ENCODE assay signal across 18 cellular contexts in the genomic region with DNA sequence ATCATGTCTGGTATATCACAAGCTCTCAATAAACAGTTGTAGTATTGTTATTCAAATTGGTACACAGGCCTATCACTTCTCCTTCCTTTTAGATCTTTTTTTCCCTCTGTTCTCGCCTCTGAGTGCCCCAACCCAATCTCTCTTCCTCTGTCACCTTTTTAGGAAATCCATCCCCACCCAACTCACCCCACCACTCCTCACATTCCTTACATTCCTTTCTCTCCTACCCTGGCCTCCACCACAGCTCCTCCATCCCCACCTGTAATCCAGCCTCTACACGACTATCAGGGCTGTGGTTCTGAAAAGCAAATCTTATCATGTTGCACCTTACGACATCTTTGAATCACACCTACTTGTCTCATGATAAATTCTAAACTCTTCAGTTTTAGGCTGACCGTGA.
DNase-seq lines count a peak whose midpoint lies in the region; ATAC-seq, FAIRE-seq and TF ChIP-seq lines count a peak whose summit lies in the region.
"Had no signal": no experiment of that assay in that cellular context is flagged by ENCODE, and none has a peak within 500 bp of the region (broad histone marks: within the 10 kb centered on the region; RNA-seq: fewer than 3 reads in every experiment).

No MANE protein-coding gene starts in this region.

- BruUV-seq in Caco-2 (replicated peaks; lab: Mats Ljungman, UMichigan) = no TSS peak

- H3K27ac Mint-ChIP-seq in Caco-2 (ENCODE audit: unreplicated experiment) = peak overlapping the region; percentile 4
- H3K27ac Mint-ChIP-seq: CD14-positive monocyte; CD8-positive, alpha-beta T cell had no signal

- intact Hi-C loops in Caco-2 (cut with micrococcal nuclease; ENCODE audit: unreplicated experiment) = no loop called here

- no peak overlapping the region for H3K27ac ChIP-seq in gastroesophageal sphincter
- H3K27ac ChIP-seq: 22Rv1 had no signal

- no peak overlapping the region for H3K4me3 ChIP-seq in Caco-2 (ENCODE audit: low read depth, low read length)
- no peak overlapping the region for H3K4me3 ChIP-seq in bronchial epithelial cell (ENCODE audit: low read depth, low read length)
- no peak overlapping the region for H3K4me3 ChIP-seq in gastroesophageal sphincter

- peaks cover 20% of the 10 kb centered on the region for H3K4me1 Mint-ChIP-seq in Caco-2 (ENCODE audit: low read depth, unreplicated experiment)
- H3K4me1 Mint-ChIP-seq: CD14-positive monocyte had no signal

- no peak overlapping the region for H3K4me3 Mint-ChIP-seq in Caco-2 (ENCODE audit: unreplicated experiment)
- H3K4me3 Mint-ChIP-seq: CD14-positive monocyte; CD8-positive, alpha-beta T cell had no signal

- POLR2A ChIA-PET in Caco-2 (lab: Charles Lee) = no interaction called here

- ATAC-seq in GM18907 (IDR thresholded peaks at IDR 0.05; ENCODE audit: unreplicated experiment) (no peak), gastroesophageal sphincter (no peak)
- ATAC-seq: CD8-positive, alpha-beta T cell; HCT116; HepG2 had no signal

- H3K9me3 ChIP-seq in Caco-2 (no peaks in the 10 kb centered on the region), gastroesophageal sphincter (no peaks in the 10 kb centered on the region)

- no peak for FAIRE-seq in bronchial epithelial cell (lab: Jason Lieb, UNC)
- FAIRE-seq: HepG2, HTR-8/SVneo had no signal

- DNase-seq in Caco-2 = peak in 1 of 2 experiments; percentile 3
- peak; percentile 7 for DNase-seq in bronchial epithelial cell (ENCODE audit: low read depth)
- DNase-seq in iPS-NIHi11 (ENCODE audit: low spot score) = peak; percentile 36
- no peak for DNase-seq in NCI-H2227 treated with DMSO at 0.1 percent for 48 hours (lab: John Stamatoyannopoulos, UW)
- no peak for DNase-seq in GM03348 (ENCODE audit: low spot score)
- DNase-seq: CD8-positive, alpha-beta T cell; COR-L47; DND-41; GF-D8; GOT3 had no signal

- H3K27me3 Mint-ChIP-seq in Caco-2 (ENCODE audit: insufficient read depth, unreplicated experiment) = no peaks in the 10 kb centered on the region

- peaks cover 15% of the 10 kb centered on the region for H3K9me3 Mint-ChIP-seq in Caco-2 (ENCODE audit: unreplicated experiment)

- no peaks in the 10 kb centered on the region for H3K36me3 ChIP-seq in Caco-2 (ENCODE audit: control insufficient read depth, insufficient read depth, low read length)
- H3K36me3 ChIP-seq in bronchial epithelial cell (ENCODE audit: control insufficient read depth, insufficient read depth, low read length) = no peaks in the 10 kb centered on the region
- H3K36me3 ChIP-seq in gastroesophageal sphincter = no peaks in the 10 kb centered on the region

- TF ChIP-seq EP300 in Ishikawa (IDR thresholded peaks at IDR 0.05; ENCODE audit: borderline replicate concordance) (no peak), gastroesophageal sphincter (IDR thresholded peaks at IDR 0.05) (no peak)

- CTCF ChIA-PET in Caco-2 (lab: Charles Lee) = no interaction called here

- 87 to 89% methylated on average over 4 of the region's 4 CpGs for WGBS in gastroesophageal sphincter (ENCODE audit: low coverage in 1 of 2), 2 donors

- no peak for TF ChIP-seq POLR2A in gastroesophageal sphincter (IDR thresholded peaks at IDR 0.05)

- TF ChIP-seq CTCF in Caco-2 (IDR thresholded peaks at IDR 0.05; ENCODE audit: insufficient read depth in 1 of 2, low read depth in 1 of 2, low read length in 1 of 2, severe bottlenecking in 1 of 2, unreplicated experiment in 1 of 2) (no peak), bronchial epithelial cell (IDR thresholded peaks at IDR 0.05; ENCODE audit: insufficient read depth, low read length, severe bottlenecking) (no peak), gastroesophageal sphincter (IDR thresholded peaks at IDR 0.05) (no peak)

- H3K27me3 ChIP-seq in Caco-2 (replicated peaks; ENCODE audit: control insufficient read depth, insufficient read depth, low read length) (no peaks in the 10 kb centered on the region), bronchial epithelial cell (ENCODE audit: control insufficient read depth, insufficient read depth, low read length) (no peaks in the 10 kb centered on the region), gastroesophageal sphincter (no peaks in the 10 kb centered on the region)

- no peaks in the 10 kb centered on the region for H3K36me3 Mint-ChIP-seq in Caco-2 (ENCODE audit: insufficient read depth, unreplicated experiment)
- H3K36me3 Mint-ChIP-seq: CD14-positive monocyte; CD8-positive, alpha-beta T cell had no signal

- H3K4me1 ChIP-seq in Caco-2 (no peaks in the 10 kb centered on the region), gastroesophageal sphincter (no peaks in the 10 kb centered on the region)

- TF ChIP-seq RAD21 in Ishikawa (IDR thresholded peaks at IDR 0.05; ENCODE audit: low read depth) = no peak

TF ChIP-seq in Ishikawa, 13 proteins besides CTCF, POLR2A, EP300 and RAD21:
- no peak for TF ChIP-seq NFIC (IDR thresholded peaks at IDR 0.05)
- TF ChIP-seq TEAD4 (IDR thresholded peaks at IDR 0.05) = peak; percentile 31; the same call in 1 of the 2 replicates
- TF ChIP-seq EGR1 (IDR thresholded peaks at IDR 0.05) = no peak
- TF ChIP-seq, protein P1, sequence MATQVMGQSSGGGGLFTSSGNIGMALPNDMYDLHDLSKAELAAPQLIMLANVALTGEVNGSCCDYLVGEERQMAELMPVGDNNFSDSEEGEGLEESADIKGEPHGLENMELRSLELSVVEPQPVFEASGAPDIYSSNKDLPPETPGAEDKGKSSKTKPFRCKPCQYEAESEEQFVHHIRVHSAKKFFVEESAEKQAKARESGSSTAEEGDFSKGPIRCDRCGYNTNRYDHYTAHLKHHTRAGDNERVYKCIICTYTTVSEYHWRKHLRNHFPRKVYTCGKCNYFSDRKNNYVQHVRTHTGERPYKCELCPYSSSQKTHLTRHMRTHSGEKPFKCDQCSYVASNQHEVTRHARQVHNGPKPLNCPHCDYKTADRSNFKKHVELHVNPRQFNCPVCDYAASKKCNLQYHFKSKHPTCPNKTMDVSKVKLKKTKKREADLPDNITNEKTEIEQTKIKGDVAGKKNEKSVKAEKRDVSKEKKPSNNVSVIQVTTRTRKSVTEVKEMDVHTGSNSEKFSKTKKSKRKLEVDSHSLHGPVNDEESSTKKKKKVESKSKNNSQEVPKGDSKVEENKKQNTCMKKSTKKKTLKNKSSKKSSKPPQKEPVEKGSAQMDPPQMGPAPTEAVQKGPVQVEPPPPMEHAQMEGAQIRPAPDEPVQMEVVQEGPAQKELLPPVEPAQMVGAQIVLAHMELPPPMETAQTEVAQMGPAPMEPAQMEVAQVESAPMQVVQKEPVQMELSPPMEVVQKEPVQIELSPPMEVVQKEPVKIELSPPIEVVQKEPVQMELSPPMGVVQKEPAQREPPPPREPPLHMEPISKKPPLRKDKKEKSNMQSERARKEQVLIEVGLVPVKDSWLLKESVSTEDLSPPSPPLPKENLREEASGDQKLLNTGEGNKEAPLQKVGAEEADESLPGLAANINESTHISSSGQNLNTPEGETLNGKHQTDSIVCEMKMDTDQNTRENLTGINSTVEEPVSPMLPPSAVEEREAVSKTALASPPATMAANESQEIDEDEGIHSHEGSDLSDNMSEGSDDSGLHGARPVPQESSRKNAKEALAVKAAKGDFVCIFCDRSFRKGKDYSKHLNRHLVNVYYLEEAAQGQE (IDR thresholded peaks at IDR 0.05; ENCODE audit: low read depth) = no peak

Comparison
In these comparisons a context has a peak if more than half of its experiments do, and no peak if none do; other contexts are left out.
1. DNase-seq: peak in bronchial epithelial cell (single experiment) and iPS-NIHi11 (single experiment); none in NCI-H2227 treated with DMSO at 0.1 percent for 48 hours (single experiment) and GM03348 (single experiment).